1 cellular context compared by ENCODE assay signal in the genomic region with DNA sequence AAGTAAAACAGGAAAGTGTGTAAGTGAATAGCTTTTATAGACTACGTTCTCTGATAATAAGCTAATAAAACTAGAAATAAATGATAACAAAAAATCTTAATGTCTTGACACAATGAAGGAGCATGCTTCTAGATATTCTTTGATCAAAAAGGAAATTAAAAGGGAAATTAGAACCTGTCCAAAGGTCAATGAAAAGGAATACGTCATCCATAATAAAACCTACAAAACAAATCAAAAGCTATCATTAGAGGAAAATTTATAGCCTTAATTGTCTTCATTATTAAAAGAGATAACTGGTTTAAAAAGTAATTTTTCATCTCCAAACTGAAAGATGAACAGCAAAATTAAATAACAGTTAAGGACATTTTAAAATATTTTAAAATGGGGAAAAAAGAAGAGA.
TF ChIP-seq lines count a peak whose summit lies in the region.

No MANE protein-coding gene starts in this region.

TF ChIP-seq in HepG2, 621 proteins besides CTCF, POLR2A, EP300 and RAD21 (continued from another document):
- TF ChIP-seq ATF7 (IDR thresholded peaks at IDR 0.05) (peak; percentile 95), ATF7 (CRISPR knock-in tag; IDR thresholded peaks at IDR 0.05) (no peak), NCOA1 (CRISPR knock-in tag; IDR thresholded peaks at IDR 0.05) (no peak)
